8 cellular contexts compared by ENCODE assay signal in genomic region chr17:78735832-78736525, GRCh38. TPM values are rescaled to one million over a fixed set of nuclear protein-coding genes. Genes with fewer than 3 reads are reported as not detected.
DNase-seq lines count a peak whose midpoint lies in the region; ATAC-seq, FAIRE-seq and TF ChIP-seq lines count a peak whose summit lies in the region.

No MANE protein-coding gene starts in this region.

- H3K4me1 Mint-ChIP-seq in activated CD8-positive, alpha-beta T cell treated with anti-CD3 and anti-CD28 coated beads, Interleukin-2, amount 10 ng/mL, durations not matched to agents 7 days and 5 days (ENCODE audit: low read depth): peaks cover 87% of the 10 kb centered on the region
- peaks cover 24 to 31% of the 10 kb centered on the region in 2 experiments for H3K4me1 Mint-ChIP-seq in H9

- no peaks in the 10 kb centered on the region for H3K9me3 ChIP-seq in tibial artery
- no peaks in the 10 kb centered on the region for H3K9me3 ChIP-seq in H9 (ENCODE audit: control insufficient read depth, low read depth, low read length)

- H3K4me3 ChIP-seq in tibial artery: peak overlapping the region; percentile 53 to 68

- no peak overlapping the region for H2BK120ac ChIP-seq in H9 (ENCODE audit: low read depth, low read length, poor library complexity, severe bottlenecking)

- no peak overlapping the region for H2BK20ac ChIP-seq in H9 (ENCODE audit: low read depth, low read length, poor library complexity, severe bottlenecking)

- H4K20me1 ChIP-seq in H9 (ENCODE audit: control insufficient read depth, insufficient read depth, insufficient read length): no peaks in the 10 kb centered on the region

- ATAC-seq in HG03066 (IDR thresholded peaks at IDR 0.05; ENCODE audit: low read depth, unreplicated experiment): peak; percentile 17
- peak; percentile 29 for ATAC-seq in activated CD8-positive, alpha-beta T cell treated with anti-CD3 and anti-CD28 coated beads, Interleukin-2, amount 10 ng/mL, durations not matched to agents 7 days and 5 days
- peak; percentile 85 for ATAC-seq in left colon

- no peak for TF ChIP-seq POLR2A in H54 (IDR thresholded peaks at IDR 0.05; ENCODE audit: low read depth, low read length)

- no peak overlapping the region for H2BK5ac ChIP-seq in H9 (ENCODE audit: insufficient read length, low read length)

- POLR2A ChIA-PET in activated CD8-positive, alpha-beta T cell treated with anti-CD3 and anti-CD28 coated beads, Interleukin-2, amount 10 ng/mL, durations not matched to agents 7 days and 5 days (lab: Charles Lee): interaction anchor here (0.5 to 4.0 kb wide), 13 partner anchors 10 to 345 kb away, joined by 3 to 15 read pairs (median 5); no protein-coding TSS in a partner anchor

- peak overlapping the region; percentile 49 to 75 for H3K27ac ChIP-seq in tibial artery
- H3K27ac ChIP-seq in H9 (ENCODE audit: insufficient read length, low read depth, low read length): no peak overlapping the region

- H3K36me3 ChIP-seq in tibial artery: no peaks in the 10 kb centered on the region

- H3K27me3 ChIP-seq in tibial artery: no peaks in the 10 kb centered on the region
- H3K27me3 ChIP-seq in H9 (ENCODE audit: insufficient read depth, low read length): no peaks in the 10 kb centered on the region

- H2AK5ac ChIP-seq in H9 (ENCODE audit: insufficient read length, low read length): no peak overlapping the region

- H3K79me1 ChIP-seq in H9 (ENCODE audit: insufficient read depth, low read depth, low read length, poor library complexity, severe bottlenecking): no peaks in the 10 kb centered on the region

- no peak overlapping the region for H4K8ac ChIP-seq in H9 (replicated peaks; ENCODE audit: insufficient read length, low read depth, low read length)

- peaks cover 32% of the 10 kb centered on the region for H3K36me3 Mint-ChIP-seq in activated CD8-positive, alpha-beta T cell treated with anti-CD3 and anti-CD28 coated beads, Interleukin-2, amount 10 ng/mL, durations not matched to agents 7 days and 5 days (ENCODE audit: low read depth)
- H3K36me3 Mint-ChIP-seq in H9 (ENCODE audit: insufficient read depth in 1 of 3, low read depth in 3 of 3): no peaks in the 10 kb centered on the region

- no peak overlapping the region for H3K4me2 ChIP-seq in H9 (ENCODE audit: insufficient read depth, insufficient read length, low read length)

- no peak overlapping the region for H4K91ac ChIP-seq in H9 (ENCODE audit: insufficient read length, low read depth, low read length)

- intact Hi-C loops in left colon (cut with DNase I, micrococcal nuclease) (no loop called here), tibial artery (cut with DNase I; ENCODE audit: low total_unique reads) (no loop called here)

- no peak overlapping the region for H2BK12ac ChIP-seq in H9 (ENCODE audit: insufficient read length, low read depth, low read length)

- no peak overlapping the region for H3K23ac ChIP-seq in H9 (ENCODE audit: insufficient read length, low read depth, low read length)

- peak overlapping the region; percentile 91 for H3K27ac Mint-ChIP-seq in activated CD8-positive, alpha-beta T cell treated with anti-CD3 and anti-CD28 coated beads, Interleukin-2, amount 10 ng/mL, durations not matched to agents 7 days and 5 days
- no peak overlapping the region; a peak in 1 of 7 replicates for H3K27ac Mint-ChIP-seq in H9

- no peaks in the 10 kb centered on the region for H3K27me3 Mint-ChIP-seq in activated CD8-positive, alpha-beta T cell treated with anti-CD3 and anti-CD28 coated beads, Interleukin-2, amount 10 ng/mL, durations not matched to agents 7 days and 5 days (ENCODE audit: low read depth)
- peaks cover 1% of the 10 kb centered on the region; the same call in 1 of the 2 replicates for H3K27me3 Mint-ChIP-seq in H9 (ENCODE audit: low read depth)

- no peak overlapping the region for H2AFZ ChIP-seq in H9 (ENCODE audit: low read length)

- TF ChIP-seq CTCF in tibial artery (IDR thresholded peaks at IDR 0.05) (no peak), H9 (conservative IDR thresholded peaks at IDR 0.05) (no peak)

- H3K14ac ChIP-seq in H9 (ENCODE audit: insufficient read depth, low read length): no peak overlapping the region

- H2BK15ac ChIP-seq in H9 (ENCODE audit: low read depth, low read length): no peak overlapping the region

- no peaks in the 10 kb centered on the region for H3K9me3 Mint-ChIP-seq in activated CD8-positive, alpha-beta T cell treated with anti-CD3 and anti-CD28 coated beads, Interleukin-2, amount 10 ng/mL, durations not matched to agents 7 days and 5 days (ENCODE audit: insufficient read depth)
- H3K9me3 Mint-ChIP-seq in H9: no peaks in the 10 kb centered on the region

- no peak overlapping the region for H3K56ac ChIP-seq in H9 (ENCODE audit: insufficient read length, low read depth, low read length)

- no peak overlapping the region for H3K9ac ChIP-seq in H9 (ENCODE audit: extremely low read depth, insufficient read length, low read length)

- H3K79me2 ChIP-seq in H9 (ENCODE audit: insufficient read depth, low read length): no peaks in the 10 kb centered on the region

- H3K23me2 ChIP-seq in H9 (ENCODE audit: insufficient read length, low read depth, low read length, poor library complexity, severe bottlenecking): no peaks in the 10 kb centered on the region

- DNase-seq in COLO668 (lab: John Stamatoyannopoulos, UW; ENCODE audit: unreplicated experiment) (peak; percentile 5), left colon (peak in 1 of 2 donors; percentile 52), tibial artery (no peak), H9 (no peak), H54 (ENCODE audit: insufficient read length, low spot score) (no peak), AG08396 (ENCODE audit: low spot score) (no peak)
- peak; percentile 51 for DNase-seq in activated CD8-positive, alpha-beta T cell treated with anti-CD3 and anti-CD28 coated beads, Interleukin-2, amount 10 ng/mL, durations not matched to agents 7 days and 5 days

- H3K18ac ChIP-seq in H9 (ENCODE audit: insufficient read length, low read depth, low read length): no peak overlapping the region

- no peak for FAIRE-seq in H54 (lab: Jason Lieb, UNC)

- H3K4ac ChIP-seq in H9 (ENCODE audit: low read depth, low read length): no peak overlapping the region

- no CpG with 5 or more reads among the region's 6 CpGs for WGBS in H9 (ENCODE audit: extremely low coverage, insufficient read length, low lambda C conversion rate)

- peaks cover 0 to 36% (median 24%) of the 10 kb centered on the region in 4 donors for H3K4me1 ChIP-seq in tibial artery
- no peaks in the 10 kb centered on the region for H3K4me1 ChIP-seq in H9 (ENCODE audit: insufficient read depth, low read length)

- peak overlapping the region; percentile 83 for H3K4me3 Mint-ChIP-seq in activated CD8-positive, alpha-beta T cell treated with anti-CD3 and anti-CD28 coated beads, Interleukin-2, amount 10 ng/mL, durations not matched to agents 7 days and 5 days
- no peak overlapping the region for H3K4me3 Mint-ChIP-seq in H9

- no peak overlapping the region for H3T11ph ChIP-seq in H9 (ENCODE audit: low read length)

- CTCF ChIA-PET in activated CD8-positive, alpha-beta T cell treated with anti-CD3 and anti-CD28 coated beads, Interleukin-2, amount 10 ng/mL, durations not matched to agents 7 days and 5 days (lab: Charles Lee): interaction anchor here (0.7 to 5.2 kb wide), 16 partner anchors 8 to 375 kb away, joined by 3 to 35 read pairs (median 4); partner anchors contain the start of gene CYTH1

- H4K5ac ChIP-seq in H9 (ENCODE audit: insufficient read length, low read depth, low read length): no peak overlapping the region

RNA-seq across cellular contexts. Expression of gene CYTH1, which starts 46.1 kb away (rescaled TPM):
- total RNA-seq in activated CD8-positive, alpha-beta T cell treated with anti-CD3 and anti-CD28 coated beads, Interleukin-2, amount 10 ng/mL, durations not matched to agents 7 days and 5 days: 100 to 1,000 TPM; 137 to 138 TPM
- total RNA-seq in left colon: 10 to 100 TPM; 70.6 to 79.0 TPM
- 9.7 and 11.2 TPM in 2 replicates for total RNA-seq in H9 (2021)

Comparison
In these comparisons a context has a peak if more than half of its experiments do, and no peak if none do; other contexts are left out.
1. DNase-seq: peak in COLO668 (single experiment) and activated CD8-positive, alpha-beta T cell treated with anti-CD3 and anti-CD28 coated beads, Interleukin-2, amount 10 ng/mL, durations not matched to agents 7 days and 5 days (single experiment); none in tibial artery (0 of 2), H9 (single experiment), H54 (single experiment) and AG08396 (single experiment).
2. ATAC-seq: peak in every context shown above with its lines; median percentile 85 in left colon; 29 in activated CD8-positive, alpha-beta T cell treated with anti-CD3 and anti-CD28 coated beads, Interleukin-2, amount 10 ng/mL, durations not matched to agents 7 days and 5 days; 17 in HG03066.